In genomic region chr2:127650041-127650784, GRCh38 we compare ENCODE assay signal across 1 cellular context.
TF ChIP-seq lines count a peak whose summit lies in the region.

No MANE protein-coding gene starts in this region.

TF ChIP-seq in IMR-90, 13 proteins besides CTCF, POLR2A, EP300 and RAD21 (continued from another document):
- TF ChIP-seq ELK1 (IDR thresholded peaks at IDR 0.05; ENCODE audit: borderline replicate concordance, low read depth, low read length), result no peak
- TF ChIP-seq MAZ (IDR thresholded peaks at IDR 0.05; ENCODE audit: borderline replicate concordance, low read depth, low read length), result no peak
- TF ChIP-seq SMC3 (IDR thresholded peaks at IDR 0.05; ENCODE audit: low read depth, low read length), result no peak
- TF ChIP-seq NFE2L2 (IDR thresholded peaks at IDR 0.05; ENCODE audit: low read depth, low read length), result no peak
- TF ChIP-seq FOS (IDR thresholded peaks at IDR 0.05; ENCODE audit: low read depth, low read length), result no peak
- no peak for TF ChIP-seq RFX5 (IDR thresholded peaks at IDR 0.05; ENCODE audit: low read depth, low read length)
- no peak for TF ChIP-seq MXI1 (IDR thresholded peaks at IDR 0.05; ENCODE audit: borderline replicate concordance, low read depth, low read length)
TF ChIP-seq in IMR-90: peak in this region for 0.
